In the genomic region with DNA sequence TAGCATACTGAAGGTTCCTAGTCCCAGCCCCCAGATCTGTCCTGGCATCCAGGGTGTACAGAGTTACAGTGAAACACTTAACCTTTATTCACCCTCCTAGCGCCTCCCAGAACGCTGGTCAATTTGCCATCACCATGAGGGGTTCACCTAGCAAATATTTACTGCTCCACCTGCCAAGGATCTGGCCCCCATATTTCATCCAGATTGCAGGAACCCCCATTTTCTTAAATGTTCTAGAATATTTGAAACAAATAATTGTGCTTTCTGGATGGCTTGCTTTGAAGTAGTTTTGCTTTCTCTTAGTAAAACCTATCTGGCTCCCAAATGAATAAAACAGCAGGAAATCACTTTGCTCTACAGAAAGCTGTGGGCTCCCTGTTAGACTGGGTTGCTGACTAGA, we compare ENCODE assay signal across 21 cellular contexts. TPM values are rescaled to one million over a fixed set of nuclear protein-coding genes. Genes with fewer than 3 reads are reported as not detected.
DNase-seq lines count a peak whose midpoint lies in the region; ATAC-seq and TF ChIP-seq lines count a peak whose summit lies in the region.
"Had no signal": no experiment of that assay in that cellular context is flagged by ENCODE, and none has a peak within 500 bp of the region (broad histone marks: within the 10 kb centered on the region; RNA-seq: fewer than 3 reads in every experiment).

No MANE protein-coding gene starts in this region.

- H3K9me3 Mint-ChIP-seq in nephron (no peaks in the 10 kb centered on the region), WTC11 (no peaks in the 10 kb centered on the region)
- H3K9me3 Mint-ChIP-seq: CD4-positive, alpha-beta T cell; CD8-positive, alpha-beta memory T cell; GM23338; H9; HFFc6 had no signal

- H3K4me2 ChIP-seq in Karpas-422 (ENCODE audit: low read depth, low read length, poor library complexity, severe bottlenecking) = no peak overlapping the region
- H3K4me2 ChIP-seq: GM23338 had no signal

- H3K4me3 ChIP-seq in cardiac muscle cell = no peak overlapping the region
- no peak overlapping the region for H3K4me3 ChIP-seq in Karpas-422 (ENCODE audit: low read length)
- no peak overlapping the region for H3K4me3 ChIP-seq in SJCRH30
- H3K4me3 ChIP-seq: BLaER1, GM23338 had no signal

- H3K27me3 ChIP-seq in cardiac muscle cell (no peaks in the 10 kb centered on the region), Karpas-422 (ENCODE audit: low read length) (no peaks in the 10 kb centered on the region), SJCRH30 (no peaks in the 10 kb centered on the region)
- H3K27me3 ChIP-seq: BLaER1 had no signal

- H3K27ac Mint-ChIP-seq in nephron (peak overlapping the region; percentile 7 to 47 (median 40)), WTC11 (no peak overlapping the region)
- H3K27ac Mint-ChIP-seq: B cell; CD14-positive monocyte; CD4-positive, alpha-beta T cell; GM23338; HFFc6 had no signal

- no peak for DNase-seq in cardiac muscle cell (ENCODE audit: low read depth in 1 of 2, low spot score in 1 of 2)
- DNase-seq in cardiac septum (ENCODE audit: low spot score) = no peak
- DNase-seq in Karpas-422 = no peak
- no peak for DNase-seq in SJCRH30
- no peak for DNase-seq in WTC11 (ENCODE audit: low spot score)
- DNase-seq: Calu3; CD4-positive, alpha-beta T cell; CD8-positive, alpha-beta memory T cell; DMS53; DMS79 treated with DMSO at 0.1 percent for 48 hours; GF-D8; H9; HFFc6 had no signal

- no peaks in the 10 kb centered on the region for H4K20me1 ChIP-seq in Karpas-422 (ENCODE audit: insufficient read depth, low read depth, low read length)
- H4K20me1 ChIP-seq: BLaER1 had no signal

- no peak overlapping the region for H3K4me3 Mint-ChIP-seq in nephron
- H3K4me3 Mint-ChIP-seq in WTC11 = no peak overlapping the region
- H3K4me3 Mint-ChIP-seq: B cell; CD14-positive monocyte; CD4-positive, alpha-beta T cell; CD8-positive, alpha-beta memory T cell; GM23338; H9; HFFc6 had no signal

- 0 out of 2 replicates have a peak overlapping the region, but pooled peaks have one; percentile 4 for H3K9ac ChIP-seq in Karpas-422 (ENCODE audit: low read length)
- H3K9ac ChIP-seq: BLaER1 had no signal

- H3K27me3 Mint-ChIP-seq in nephron (ENCODE audit: low read depth) = peaks cover 16% of the 10 kb centered on the region
- H3K27me3 Mint-ChIP-seq in WTC11 (ENCODE audit: low read depth) = no peaks in the 10 kb centered on the region
- H3K27me3 Mint-ChIP-seq: CD4-positive, alpha-beta T cell had no signal

- H3K4me1 ChIP-seq in cardiac muscle cell (ENCODE audit: low read depth) (peaks cover 14% of the 10 kb centered on the region), Karpas-422 (ENCODE audit: low read length) (peaks cover 65% of the 10 kb centered on the region), SJCRH30 (peaks cover 12% of the 10 kb centered on the region)

- H3K4me1 Mint-ChIP-seq in nephron = peaks cover 38% of the 10 kb centered on the region
- H3K4me1 Mint-ChIP-seq in WTC11 = no peaks in the 10 kb centered on the region
- H3K4me1 Mint-ChIP-seq: B cell; CD14-positive monocyte; CD8-positive, alpha-beta memory T cell had no signal

- no peak for ATAC-seq in HG03432 (IDR thresholded peaks at IDR 0.05; ENCODE audit: unreplicated experiment)
- no peak for ATAC-seq in WTC11
- ATAC-seq: HCT116 had no signal

- H3K36me3 ChIP-seq in cardiac muscle cell (no peaks in the 10 kb centered on the region), Karpas-422 (ENCODE audit: insufficient read depth, low read length) (peaks cover 9% of the 10 kb centered on the region; the same call in 1 of the 2 replicates), SJCRH30 (0 out of 2 replicates have a peak, but pooled peaks cover 2% of the 10 kb centered on the region)
- H3K36me3 ChIP-seq: BLaER1 had no signal

- no peaks in the 10 kb centered on the region for H3K9me3 ChIP-seq in cardiac muscle cell (ENCODE audit: low read depth)
- H3K9me3 ChIP-seq in Karpas-422 (ENCODE audit: low read length) = no peaks in the 10 kb centered on the region
- no peaks in the 10 kb centered on the region for H3K9me3 ChIP-seq in SJCRH30 (replicated peaks)
- H3K9me3 ChIP-seq: BLaER1 had no signal

- H3K36me3 Mint-ChIP-seq in nephron (ENCODE audit: low read depth) (no peaks in the 10 kb centered on the region), WTC11 (no peaks in the 10 kb centered on the region)
- H3K36me3 Mint-ChIP-seq: CD14-positive monocyte; CD8-positive, alpha-beta memory T cell had no signal

- H3K79me2 ChIP-seq in Karpas-422 (ENCODE audit: low read length) = peaks cover 97% of the 10 kb centered on the region

- CTCF ChIA-PET in WTC11 (lab: Charles Lee) = interaction anchor here (1.5 to 2.2 kb wide), 2 partner anchors 10 to 13 kb away, joined by 4 to 8 read pairs; no protein-coding TSS in a partner anchor

- intact Hi-C loops in cardiac septum (cut with DNase I) = no loop called here

- H2AFZ ChIP-seq in Karpas-422 (ENCODE audit: low read length) = no peak overlapping the region
- H2AFZ ChIP-seq: GM23338 had no signal

- TF ChIP-seq CTCF in cardiac muscle cell (IDR thresholded peaks at IDR 0.05; ENCODE audit: low read depth, low read length) (no peak), nephron (IDR thresholded peaks at IDR 0.05; ENCODE audit: unreplicated experiment in 3 of 3) (no peak), WTC11 (IDR thresholded peaks at IDR 0.05) (no peak)

- H3K9me2 ChIP-seq in Karpas-422 (replicated peaks; ENCODE audit: insufficient read depth, low read length) = no peaks in the 10 kb centered on the region

- H3K27ac ChIP-seq in cardiac muscle cell = peak overlapping the region; percentile 48
- H3K27ac ChIP-seq in Karpas-422 (ENCODE audit: low read length) = peak overlapping the region; percentile 15; the same call in 1 of the 2 replicates
- no peak overlapping the region for H3K27ac ChIP-seq in SJCRH30
- H3K27ac ChIP-seq: 22Rv1, BLaER1 had no signal

- POLR2A ChIA-PET in WTC11 (lab: Charles Lee) = no interaction called here

TF ChIP-seq in WTC11, 78 proteins besides CTCF, POLR2A, EP300 and RAD21 (continues in another document):
- TF ChIP-seq ZNF396 (CRISPR knock-in tag; IDR thresholded peaks at IDR 0.05; ENCODE audit: borderline replicate concordance) (no peak), CREM (CRISPR knock-in tag; IDR thresholded peaks at IDR 0.05) (no peak), ESRRA (CRISPR knock-in tag; IDR thresholded peaks at IDR 0.05; ENCODE audit: borderline replicate concordance) (no peak), ZBTB21 (CRISPR knock-in tag; IDR thresholded peaks at IDR 0.05; ENCODE audit: borderline replicate concordance) (no peak), JUN (CRISPR knock-in tag; IDR thresholded peaks at IDR 0.05) (no peak), ZNF423 (CRISPR knock-in tag; IDR thresholded peaks at IDR 0.05) (no peak), ZNF263 (CRISPR knock-in tag; IDR thresholded peaks at IDR 0.05; ENCODE audit: low read depth) (no peak), NFYB (CRISPR knock-in tag; conservative IDR thresholded peaks at IDR 0.05; ENCODE audit: low read depth) (no peak), GRHL2 (CRISPR knock-in tag; IDR thresholded peaks at IDR 0.05; ENCODE audit: insufficient replicate concordance, severe bottlenecking) (no peak), GABPB1 (CRISPR knock-in tag; IDR thresholded peaks at IDR 0.05) (no peak), NR3C1 (CRISPR knock-in tag; conservative IDR thresholded peaks at IDR 0.05; ENCODE audit: low read depth) (no peak)
- TF ChIP-seq, protein P1, sequence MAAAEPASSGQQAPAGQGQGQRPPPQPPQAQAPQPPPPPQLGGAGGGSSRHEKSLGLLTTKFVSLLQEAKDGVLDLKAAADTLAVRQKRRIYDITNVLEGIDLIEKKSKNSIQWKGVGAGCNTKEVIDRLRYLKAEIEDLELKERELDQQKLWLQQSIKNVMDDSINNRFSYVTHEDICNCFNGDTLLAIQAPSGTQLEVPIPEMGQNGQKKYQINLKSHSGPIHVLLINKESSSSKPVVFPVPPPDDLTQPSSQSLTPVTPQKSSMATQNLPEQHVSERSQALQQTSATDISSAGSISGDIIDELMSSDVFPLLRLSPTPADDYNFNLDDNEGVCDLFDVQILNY (CRISPR knock-in tag; IDR thresholded peaks at IDR 0.05) = no peak
- TF ChIP-seq, protein P2, sequence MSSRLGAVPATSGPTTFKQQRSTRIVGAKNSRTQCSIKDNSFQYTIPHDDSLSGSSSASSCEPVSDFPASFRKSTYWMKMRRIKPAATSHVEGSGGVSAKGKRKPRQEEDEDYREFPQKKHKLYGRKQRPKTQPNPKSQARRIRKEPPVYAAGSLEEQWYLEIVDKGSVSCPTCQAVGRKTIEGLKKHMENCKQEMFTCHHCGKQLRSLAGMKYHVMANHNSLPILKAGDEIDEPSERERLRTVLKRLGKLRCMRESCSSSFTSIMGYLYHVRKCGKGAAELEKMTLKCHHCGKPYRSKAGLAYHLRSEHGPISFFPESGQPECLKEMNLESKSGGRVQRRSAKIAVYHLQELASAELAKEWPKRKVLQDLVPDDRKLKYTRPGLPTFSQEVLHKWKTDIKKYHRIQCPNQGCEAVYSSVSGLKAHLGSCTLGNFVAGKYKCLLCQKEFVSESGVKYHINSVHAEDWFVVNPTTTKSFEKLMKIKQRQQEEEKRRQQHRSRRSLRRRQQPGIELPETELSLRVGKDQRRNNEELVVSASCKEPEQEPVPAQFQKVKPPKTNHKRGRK (CRISPR knock-in tag; IDR thresholded peaks at IDR 0.05; ENCODE audit: borderline replicate concordance) = no peak
- TF ChIP-seq, protein P3, sequence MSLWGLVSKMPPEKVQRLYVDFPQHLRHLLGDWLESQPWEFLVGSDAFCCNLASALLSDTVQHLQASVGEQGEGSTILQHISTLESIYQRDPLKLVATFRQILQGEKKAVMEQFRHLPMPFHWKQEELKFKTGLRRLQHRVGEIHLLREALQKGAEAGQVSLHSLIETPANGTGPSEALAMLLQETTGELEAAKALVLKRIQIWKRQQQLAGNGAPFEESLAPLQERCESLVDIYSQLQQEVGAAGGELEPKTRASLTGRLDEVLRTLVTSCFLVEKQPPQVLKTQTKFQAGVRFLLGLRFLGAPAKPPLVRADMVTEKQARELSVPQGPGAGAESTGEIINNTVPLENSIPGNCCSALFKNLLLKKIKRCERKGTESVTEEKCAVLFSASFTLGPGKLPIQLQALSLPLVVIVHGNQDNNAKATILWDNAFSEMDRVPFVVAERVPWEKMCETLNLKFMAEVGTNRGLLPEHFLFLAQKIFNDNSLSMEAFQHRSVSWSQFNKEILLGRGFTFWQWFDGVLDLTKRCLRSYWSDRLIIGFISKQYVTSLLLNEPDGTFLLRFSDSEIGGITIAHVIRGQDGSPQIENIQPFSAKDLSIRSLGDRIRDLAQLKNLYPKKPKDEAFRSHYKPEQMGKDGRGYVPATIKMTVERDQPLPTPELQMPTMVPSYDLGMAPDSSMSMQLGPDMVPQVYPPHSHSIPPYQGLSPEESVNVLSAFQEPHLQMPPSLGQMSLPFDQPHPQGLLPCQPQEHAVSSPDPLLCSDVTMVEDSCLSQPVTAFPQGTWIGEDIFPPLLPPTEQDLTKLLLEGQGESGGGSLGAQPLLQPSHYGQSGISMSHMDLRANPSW (CRISPR knock-in tag; conservative IDR thresholded peaks at IDR 0.05; ENCODE audit: low read depth) = no peak

RNA-seq across cellular contexts. Expression of a gene that starts 37.7 kb away (rescaled TPM):
- total RNA-seq in cardiac muscle cell (0.81 and 1.5 TPM in 2 replicates), cardiac septum (2.8 TPM), WTC11 (2021) (1.3 to 2.1 TPM (median 1.9 TPM) in 3 replicates)
- 1.1 and 2.9 TPM in 2 replicates for polyA plus RNA-seq in cardiac muscle cell
- 50.0 and 68.2 TPM in 2 replicates for total RNA-seq in Karpas-422 (2014; rRNA removed; shearing (Covaris generic); ENCODE audit: low replicate concordance)
- total RNA-seq in SJCRH30 (2014; rRNA removed; shearing (Covaris generic)) = 27.7 and 29.3 TPM in 2 replicates
- total RNA-seq: Calu3; CD4-positive, alpha-beta T cell; HFFc6 had no signal
- polyA plus RNA-seq: CD14-positive monocyte; CD8-positive, alpha-beta memory T cell had no signal
